9 cellular contexts compared by ENCODE assay signal in genomic region chr16:83136924-83137323, GRCh38.
DNase-seq lines count a peak whose midpoint lies in the region; ATAC-seq, FAIRE-seq and TF ChIP-seq lines count a peak whose summit lies in the region.
"Had no signal": no experiment of that assay in that cellular context is flagged by ENCODE, and none has a peak within 500 bp of the region (broad histone marks: within the 10 kb centered on the region; RNA-seq: fewer than 3 reads in every experiment).

No MANE protein-coding gene starts in this region.

- no peak for FAIRE-seq in bronchial epithelial cell (lab: Jason Lieb, UNC)

- H3K4me3 ChIP-seq in ACC112 (ENCODE audit: low read depth, low read length) (peak overlapping the region; percentile 63), bronchial epithelial cell (ENCODE audit: low read depth, low read length) (no peak overlapping the region), colonic mucosa (no peak overlapping the region)

- DNase-seq in bronchial epithelial cell (ENCODE audit: low read depth) (peak; percentile 5), naive B cell (no peak), KG1 (lab: John Stamatoyannopoulos, UW) (no peak), colonic mucosa (no peak), NCI-H1694 (lab: John Stamatoyannopoulos, UW) (no peak), ecto neural progenitor cell (ENCODE audit: low spot score) (no peak)
- DNase-seq: NCI-H526 had no signal

- TF ChIP-seq CTCF in bronchial epithelial cell (IDR thresholded peaks at IDR 0.05; ENCODE audit: insufficient read depth, low read length, severe bottlenecking): no peak
- no peak for TF ChIP-seq CTCF in colonic mucosa (IDR thresholded peaks at IDR 0.05)

- H3K36me3 ChIP-seq in ACC112 (ENCODE audit: insufficient read depth, low read length) (no peaks in the 10 kb centered on the region), bronchial epithelial cell (ENCODE audit: control insufficient read depth, insufficient read depth, low read length) (no peaks in the 10 kb centered on the region), colonic mucosa (no peaks in the 10 kb centered on the region)

- no peaks in the 10 kb centered on the region for H3K79me2 ChIP-seq in ACC112 (ENCODE audit: control insufficient read depth, insufficient read depth, low read length, unreplicated experiment)

- peak overlapping the region in 5 of 8 donors; percentile 18 to 79 (median 51) for H3K4me3 Mint-ChIP-seq in naive B cell

- H3K9me3 Mint-ChIP-seq in naive B cell: peaks cover 0 to 3% (median 0%) of the 10 kb centered on the region in 7 donors

- intact Hi-C loops in colonic mucosa (cut with DNase I): no loop called here

- no peaks in the 10 kb centered on the region for H3K9me3 ChIP-seq in colonic mucosa

- H3K27ac ChIP-seq in ACC112 (ENCODE audit: low read depth, low read length) (no peak overlapping the region), colonic mucosa (no peak overlapping the region)

- no peaks in the 10 kb centered on the region for H3K36me3 Mint-ChIP-seq in naive B cell

- peak; percentile 33 for ATAC-seq in HG02981 (IDR thresholded peaks at IDR 0.05; ENCODE audit: unreplicated experiment)
- ATAC-seq in naive B cell (ENCODE audit: low read depth in 2 of 2): no peak

- no peak overlapping the region for H2AFZ ChIP-seq in ACC112 (ENCODE audit: low read length, unreplicated experiment)

- H3K27me3 ChIP-seq in ACC112 (ENCODE audit: insufficient read depth, low read length) (no peaks in the 10 kb centered on the region), bronchial epithelial cell (ENCODE audit: control insufficient read depth, insufficient read depth, low read length) (no peaks in the 10 kb centered on the region), colonic mucosa (no peaks in the 10 kb centered on the region)

- peaks cover 2 to 13% (median 5%) of the 10 kb centered on the region in 3 donors for H3K4me1 Mint-ChIP-seq in naive B cell

- H3K9ac ChIP-seq in colonic mucosa (ENCODE audit: low read depth in 2 of 2, low read length in 2 of 2): peak overlapping the region in 1 of 2 donors; percentile 34

- peaks cover 0 to 16% (median 4%) of the 10 kb centered on the region in 3 donors for H3K27me3 Mint-ChIP-seq in naive B cell

- no peak overlapping the region for H3K27ac Mint-ChIP-seq in naive B cell

- H3K4me1 ChIP-seq in ACC112 (ENCODE audit: control insufficient read depth, insufficient read depth, low read length, unreplicated experiment) (no peaks in the 10 kb centered on the region), colonic mucosa (peaks cover 4% of the 10 kb centered on the region)
